8 cellular contexts compared by ENCODE assay signal in genomic region chr6:159762681-159763293, GRCh38. TPM values are rescaled to one million over a fixed set of nuclear protein-coding genes. Genes with fewer than 3 reads are reported as not detected.
DNase-seq lines count a peak whose midpoint lies in the region; ATAC-seq and TF ChIP-seq lines count a peak whose summit lies in the region.

No MANE protein-coding gene starts in this region.

- no peaks in the 10 kb centered on the region for H4K20me1 ChIP-seq in smooth muscle cell (ENCODE audit: low read depth)

- WGBS in smooth muscle cell (ENCODE audit: low lambda C conversion rate), result 26% methylated on average over 16 of the region's 16 CpGs

- H3K36me3 ChIP-seq in smooth muscle cell (ENCODE audit: low read depth), result peaks cover 20% of the 10 kb centered on the region

- H3K79me2 ChIP-seq in smooth muscle cell (ENCODE audit: low read depth), result peaks cover 20% of the 10 kb centered on the region

- peak overlapping the region; percentile 51 for H3K9ac ChIP-seq in smooth muscle cell (ENCODE audit: low read depth)

- peak overlapping the region; percentile 92 for H3K4me2 ChIP-seq in smooth muscle cell

- ATAC-seq in GM19324 (IDR thresholded peaks at IDR 0.05; ENCODE audit: low FRiP score, unreplicated experiment), result peak; percentile 0
- no peak for ATAC-seq in HG02610 (IDR thresholded peaks at IDR 0.05; ENCODE audit: unreplicated experiment)

- H2AFZ ChIP-seq in smooth muscle cell (ENCODE audit: low read depth), result no peak overlapping the region

- no peak for DNase-seq in AG10803 (ENCODE audit: low read depth)
- no peak for DNase-seq in LNCaP clone FGC (ENCODE audit: low read depth)
- no peak for DNase-seq in smooth muscle cell (lab: John Stamatoyannopoulos, UW; ENCODE audit: unreplicated experiment)
- no peak for DNase-seq in effector CD8-positive, alpha-beta T cell (lab: John Stamatoyannopoulos, UW)

- H3K9me3 ChIP-seq in iPS-18c (ENCODE audit: control insufficient read depth, insufficient read depth, low read length) (no peaks in the 10 kb centered on the region), smooth muscle cell (replicated peaks; ENCODE audit: low read depth) (no peaks in the 10 kb centered on the region)

- TF ChIP-seq CTCF in AG10803 (conservative IDR thresholded peaks at IDR 0.05; ENCODE audit: low read length) (no peak), LNCaP clone FGC (IDR thresholded peaks at IDR 0.05; ENCODE audit: control insufficient read depth, extremely low read depth, insufficient read depth) (no peak), smooth muscle cell (IDR thresholded peaks at IDR 0.05; ENCODE audit: borderline replicate concordance, insufficient read depth, poor library complexity, severe bottlenecking) (no peak)

- H3K4me3 ChIP-seq in AG10803 (ENCODE audit: low read length), result peak overlapping the region; percentile 87
- peak overlapping the region; percentile 73 for H3K4me3 ChIP-seq in LNCaP clone FGC (ENCODE audit: low read depth, low read length)
- H3K4me3 ChIP-seq in iPS-18c (ENCODE audit: insufficient read depth, low read depth, low read length), result peak overlapping the region; percentile 96
- peak overlapping the region; percentile 85 for H3K4me3 ChIP-seq in smooth muscle cell

- H3K4me1 ChIP-seq in smooth muscle cell (ENCODE audit: low read depth), result peaks cover 25% of the 10 kb centered on the region

- peaks cover 27% of the 10 kb centered on the region for H3F3A ChIP-seq in smooth muscle cell (ENCODE audit: low read depth)

- peak overlapping the region; percentile 100 for H3K27ac ChIP-seq in angular gyrus (ENCODE audit: low read depth, low read length)
- peak overlapping the region; percentile 91 for H3K27ac ChIP-seq in smooth muscle cell (ENCODE audit: low read depth)

- H3K27me3 ChIP-seq in smooth muscle cell (ENCODE audit: low read depth), result no peaks in the 10 kb centered on the region

RNA-seq across cellular contexts. Expression of gene ACAT2, which starts 0.9 kb away (rescaled TPM):
- total RNA-seq in smooth muscle cell, result 21.5 and 25.3 TPM in 2 replicates
- polyA plus RNA-seq in smooth muscle cell, result 51.0 and 82.5 TPM in 2 replicates

RNA-seq across cellular contexts. Expression of gene TCP1, which starts 26.6 kb away (rescaled TPM):
- 132 and 153 TPM in 2 replicates for total RNA-seq in smooth muscle cell
- polyA plus RNA-seq in smooth muscle cell, result 124 and 125 TPM in 2 replicates

RNA-seq across cellular contexts. Expression of gene MRPL18, which starts 27.5 kb away (rescaled TPM):
- total RNA-seq in smooth muscle cell, result 78.9 and 107 TPM in 2 replicates
- 78.8 and 80.4 TPM in 2 replicates for polyA plus RNA-seq in smooth muscle cell

RNA-seq across cellular contexts. Expression of gene WTAP, which starts 35.5 kb away (rescaled TPM):
- 90.2 and 94.1 TPM in 2 replicates for total RNA-seq in smooth muscle cell
- 39.4 and 56.8 TPM in 2 replicates for polyA plus RNA-seq in smooth muscle cell

RNA-seq across cellular contexts. Expression of gene PNLDC1, which starts 37.3 kb away (rescaled TPM):
- not detected in 2 replicates for total RNA-seq in smooth muscle cell
- polyA plus RNA-seq in smooth muscle cell, result not detected in 2 replicates
